In the genomic region with DNA sequence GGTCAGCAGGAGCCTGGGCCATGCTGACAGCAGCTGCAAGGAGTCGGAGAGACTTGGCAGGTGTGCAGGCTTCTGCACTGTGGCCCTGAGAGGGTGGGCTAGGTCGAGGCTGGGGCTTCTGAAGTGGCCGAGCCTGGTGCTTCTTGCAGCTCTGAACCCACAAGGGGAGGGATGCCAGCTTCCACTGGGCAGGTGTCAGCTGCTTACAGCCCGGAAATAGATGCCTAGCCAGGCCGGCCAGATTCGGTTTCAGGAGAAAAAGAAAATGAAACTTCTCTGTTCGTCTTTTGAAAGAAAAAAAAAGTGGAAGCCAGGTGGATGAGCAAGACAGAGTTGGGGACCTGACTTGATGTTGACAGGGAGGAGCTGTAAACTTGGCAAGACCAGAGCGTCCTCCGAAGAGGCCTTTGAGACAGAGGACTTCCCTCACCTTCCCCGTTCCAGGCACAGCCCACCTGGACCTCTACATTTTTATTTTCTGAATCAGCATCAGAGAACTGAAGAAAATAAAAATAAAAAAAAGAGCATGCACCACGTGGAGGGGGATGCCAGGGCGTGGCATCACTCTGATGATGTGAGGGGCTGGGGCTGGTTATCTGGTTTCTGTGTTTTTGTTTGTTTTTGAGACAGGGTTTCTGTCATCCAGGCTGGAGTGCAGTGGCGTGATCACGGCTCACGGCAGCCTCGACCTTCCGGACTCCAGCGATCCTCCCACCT, we compare ENCODE assay signal across 8 cellular contexts. TPM values are rescaled to one million over a fixed set of nuclear protein-coding genes. Genes with fewer than 3 reads are reported as not detected.
A peak's percentile ranks its signal among the peaks of the same experiment; 100 is the strongest.
DNase-seq lines count a peak whose midpoint lies in the region; ATAC-seq, FAIRE-seq and TF ChIP-seq lines count a peak whose summit lies in the region.
"Had no signal": no experiment of that assay in that cellular context is flagged by ENCODE, and none has a peak within 500 bp of the region (broad histone marks: within the 10 kb centered on the region; RNA-seq: fewer than 3 reads in every experiment).

A gene with protein sequence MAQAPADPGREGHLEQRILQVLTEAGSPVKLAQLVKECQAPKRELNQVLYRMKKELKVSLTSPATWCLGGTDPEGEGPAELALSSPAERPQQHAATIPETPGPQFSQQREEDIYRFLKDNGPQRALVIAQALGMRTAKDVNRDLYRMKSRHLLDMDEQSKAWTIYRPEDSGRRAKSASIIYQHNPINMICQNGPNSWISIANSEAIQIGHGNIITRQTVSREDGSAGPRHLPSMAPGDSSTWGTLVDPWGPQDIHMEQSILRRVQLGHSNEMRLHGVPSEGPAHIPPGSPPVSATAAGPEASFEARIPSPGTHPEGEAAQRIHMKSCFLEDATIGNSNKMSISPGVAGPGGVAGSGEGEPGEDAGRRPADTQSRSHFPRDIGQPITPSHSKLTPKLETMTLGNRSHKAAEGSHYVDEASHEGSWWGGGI (minus strand): TSS at position 153 of the 717 bp plus-strand sequence. CDS start 131 bp downstream, at position 22.

- H3K4me1 Mint-ChIP-seq in stimulated activated naive CD8-positive, alpha-beta T cell treated with anti-CD3 and anti-CD28 coated beads, Interleukin-15, Interleukin-2, amounts not matched to agents 100 ng/mL and 50 ng/mL, for 24 hours (ENCODE audit: low read depth) = peaks cover 60% of the 10 kb centered on the region
- peaks cover 5% of the 10 kb centered on the region for H3K4me1 Mint-ChIP-seq in neural progenitor cell

- H3K4me2 ChIP-seq in neural progenitor cell = no peak within 1 kb of the TSS

- ATAC-seq in GM18868 (IDR thresholded peaks at IDR 0.05; ENCODE audit: unreplicated experiment) (peak; percentile 37), HG02571 (IDR thresholded peaks at IDR 0.05; ENCODE audit: unreplicated experiment) (peak; percentile 68)

- H3K9me3 Mint-ChIP-seq in stimulated activated naive CD8-positive, alpha-beta T cell treated with anti-CD3 and anti-CD28 coated beads, Interleukin-15, Interleukin-2, amounts not matched to agents 100 ng/mL and 50 ng/mL, for 24 hours = peaks cover 5% of the 10 kb centered on the region
- H3K9me3 Mint-ChIP-seq in neural progenitor cell = peaks cover 9% of the 10 kb centered on the region

- H3F3A ChIP-seq in neural progenitor cell (ENCODE audit: low read depth) = no peaks in the 10 kb centered on the region

- peak; percentile 18 for DNase-seq in NCI-H2196 treated with DMSO at 0.1 percent for 48 hours (lab: John Stamatoyannopoulos, UW; ENCODE audit: unreplicated experiment)
- DNase-seq in neural progenitor cell (ENCODE audit: low spot score) = no peak
- no peak for DNase-seq in SIG-M5 treated with dmso at 0.1 percent for 504 hours (lab: John Stamatoyannopoulos, UW; ENCODE audit: unreplicated experiment)

- H3K9ac ChIP-seq in neural progenitor cell = no peak within 1 kb of the TSS

- H3K79me2 ChIP-seq in neural progenitor cell (ENCODE audit: low read depth) = no peaks in the 10 kb centered on the region

- peaks cover 8% of the 10 kb centered on the region for H3K36me3 Mint-ChIP-seq in stimulated activated naive CD8-positive, alpha-beta T cell treated with anti-CD3 and anti-CD28 coated beads, Interleukin-15, Interleukin-2, amounts not matched to agents 100 ng/mL and 50 ng/mL, for 24 hours (ENCODE audit: low read depth)
- no peaks in the 10 kb centered on the region for H3K36me3 Mint-ChIP-seq in neural progenitor cell

- peak within 1 kb of the TSS; percentile 90 for H3K27ac Mint-ChIP-seq in stimulated activated naive CD8-positive, alpha-beta T cell treated with anti-CD3 and anti-CD28 coated beads, Interleukin-15, Interleukin-2, amounts not matched to agents 100 ng/mL and 50 ng/mL, for 24 hours
- H3K27ac Mint-ChIP-seq in neural progenitor cell = no peak within 1 kb of the TSS

- H4K20me1 ChIP-seq in neural progenitor cell (ENCODE audit: low read depth) = no peaks in the 10 kb centered on the region

- H3K27ac ChIP-seq in neural progenitor cell = no peak within 1 kb of the TSS
- H3K27ac ChIP-seq: SJSA1 had no signal

- no peak within 1 kb of the TSS for H3K4me3 ChIP-seq in neural progenitor cell
- H3K4me3 ChIP-seq: SJSA1 had no signal

- peak; percentile 18 for FAIRE-seq in colon (lab: Jason Lieb, UNC)

- no peaks in the 10 kb centered on the region for H3K36me3 ChIP-seq in neural progenitor cell
- H3K36me3 ChIP-seq: SJSA1 had no signal

- no peaks in the 10 kb centered on the region for H3K27me3 ChIP-seq in neural progenitor cell

- no peaks in the 10 kb centered on the region for H3K4me1 ChIP-seq in neural progenitor cell

- TF ChIP-seq CTCF in neural progenitor cell (IDR thresholded peaks at IDR 0.05) = no peak

- H3K27me3 Mint-ChIP-seq in stimulated activated naive CD8-positive, alpha-beta T cell treated with anti-CD3 and anti-CD28 coated beads, Interleukin-15, Interleukin-2, amounts not matched to agents 100 ng/mL and 50 ng/mL, for 24 hours = no peaks in the 10 kb centered on the region
- H3K27me3 Mint-ChIP-seq in neural progenitor cell (ENCODE audit: insufficient read depth, low read depth) = peaks cover 13% of the 10 kb centered on the region

- peak within 1 kb of the TSS; percentile 75 for H3K4me3 Mint-ChIP-seq in stimulated activated naive CD8-positive, alpha-beta T cell treated with anti-CD3 and anti-CD28 coated beads, Interleukin-15, Interleukin-2, amounts not matched to agents 100 ng/mL and 50 ng/mL, for 24 hours
- no peak within 1 kb of the TSS for H3K4me3 Mint-ChIP-seq in neural progenitor cell

- no peaks in the 10 kb centered on the region for H3K9me3 ChIP-seq in neural progenitor cell (ENCODE audit: low read depth)
- H3K9me3 ChIP-seq: SJSA1 had no signal

- no peak within 1 kb of the TSS for H2AFZ ChIP-seq in neural progenitor cell (replicated peaks)

RNA-seq across cellular contexts. Expression of the gene that starts here (rescaled TPM):
- total RNA-seq in neural progenitor cell (ENCODE audit: low replicate concordance) = not detected in 2 replicates
- total RNA-seq: SJSA1 had no signal
